In the genomic region with DNA sequence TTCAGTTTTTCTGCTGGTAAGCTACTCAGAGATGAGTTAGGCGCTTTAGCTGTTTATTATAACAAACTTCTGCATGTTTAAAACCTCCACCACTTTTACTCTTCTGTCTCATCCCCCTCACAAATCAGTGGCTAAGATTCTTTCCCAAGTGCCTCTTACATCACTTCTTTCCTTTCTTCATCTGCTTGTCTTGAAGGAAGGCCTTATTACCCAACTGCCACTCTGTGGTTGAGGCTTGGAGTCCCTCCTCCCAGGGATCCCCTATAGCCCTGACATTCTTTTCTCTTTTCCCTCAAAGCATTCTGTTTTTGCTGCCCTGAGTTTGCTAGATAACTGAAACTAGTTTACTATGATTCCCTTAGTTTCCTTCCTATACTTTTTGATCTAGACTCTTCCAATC, we compare ENCODE assay signal across 24 cellular contexts. TPM values are rescaled to one million over a fixed set of nuclear protein-coding genes. Genes with fewer than 3 reads are reported as not detected.
A peak's percentile ranks its signal among the peaks of the same experiment; 100 is the strongest.
DNase-seq lines count a peak whose midpoint lies in the region; ATAC-seq, FAIRE-seq and TF ChIP-seq lines count a peak whose summit lies in the region.
"Had no signal": no experiment of that assay in that cellular context is flagged by ENCODE, and none has a peak within 500 bp of the region (broad histone marks: within the 10 kb centered on the region; RNA-seq: fewer than 3 reads in every experiment).

No MANE protein-coding gene starts in this region.

- no peaks in the 10 kb centered on the region for H3K9me3 Mint-ChIP-seq in stimulated activated effector memory CD8-positive, alpha-beta T cell treated with anti-CD3 and anti-CD28 coated beads, Interleukin-12 subunit alpha, Interleukin-12 subunit beta, amount 100 ng/mL, for 72 hours
- no peaks in the 10 kb centered on the region for H3K9me3 Mint-ChIP-seq in activated CD8-positive, alpha-beta memory T cell treated with anti-CD3 and anti-CD28 coated beads, Interleukin-2, amount 10 ng/mL, durations not matched to agents 7 days and 5 days (ENCODE audit: low read depth)
- H3K9me3 Mint-ChIP-seq: activated CD4-positive, alpha-beta T cell treated with anti-CD3 and anti-CD28 coated beads, Interleukin-2, amount 10 ng/mL, durations not matched to agents 24 days and 14 days; activated naive CD4-positive, alpha-beta T cell treated with anti-CD3 and anti-CD28 coated beads, Interleukin-2, amount 50 U/mL, for 72 hours had no signal

- intact Hi-C loops in HepG2 (cut with micrococcal nuclease; ENCODE audit: unreplicated experiment), result no loop called here

- no peaks in the 10 kb centered on the region for H3K27me3 Mint-ChIP-seq in activated CD8-positive, alpha-beta memory T cell treated with anti-CD3 and anti-CD28 coated beads, Interleukin-2, amount 10 ng/mL, durations not matched to agents 7 days and 5 days
- H3K27me3 Mint-ChIP-seq: activated CD4-positive, alpha-beta T cell treated with anti-CD3 and anti-CD28 coated beads, Interleukin-2, amount 10 ng/mL, durations not matched to agents 24 days and 14 days had no signal

- CTCF ChIA-PET in A549 (lab: Yijun Ruan, JAX), result no interaction called here
- CTCF ChIA-PET in HepG2 (lab: Yijun Ruan, JAX; ENCODE audit: low intra/inter-chr PET ratio, low total read pairs), result no interaction called here
- CTCF ChIA-PET in activated CD8-positive, alpha-beta memory T cell treated with anti-CD3 and anti-CD28 coated beads, Interleukin-2, amount 10 ng/mL, durations not matched to agents 7 days and 5 days (lab: Charles Lee), result interaction anchor here (1.0 kb wide), 1 partner anchor 35 kb away, joined by 3 read pairs; no protein-coding TSS in a partner anchor

- TF ChIP-seq RAD21 in A549 (conservative IDR thresholded peaks at IDR 0.05 in 1 of 2, IDR thresholded peaks at IDR 0.05 in 1 of 2) (no peak), HepG2 (CRISPR knock-in tag; IDR thresholded peaks at IDR 0.05) (no peak)

- BruUV-seq in HepG2 (replicated peaks; lab: Mats Ljungman, UMichigan), result no TSS peak

- H3K4me1 ChIP-seq in A549 (peaks cover 9% of the 10 kb centered on the region; the same call in 2 of the 3 replicates), HepG2 (ENCODE audit: insufficient read depth, low read length) (peaks cover 34% of the 10 kb centered on the region)

- POLR2A ChIA-PET in A549 (lab: Yijun Ruan, JAX) (no interaction called here), HepG2 (lab: Yijun Ruan, JAX) (interaction anchor here (2.2 kb wide), 1 partner anchor 37 kb away, joined by 7 read pairs; the partner anchor contains the start of gene DARS1)

- no peaks in the 10 kb centered on the region for H3K9me3 ChIP-seq in A549
- no peaks in the 10 kb centered on the region for H3K9me3 ChIP-seq in HepG2 (ENCODE audit: low read length)
- H3K9me3 ChIP-seq: psoas muscle had no signal

- no peaks in the 10 kb centered on the region for H3K79me2 ChIP-seq in HepG2 (ENCODE audit: insufficient read depth, low read length)

- no peak overlapping the region for H3K27ac Mint-ChIP-seq in stimulated activated effector memory CD8-positive, alpha-beta T cell treated with anti-CD3 and anti-CD28 coated beads, Interleukin-12 subunit alpha, Interleukin-12 subunit beta, amount 100 ng/mL, for 72 hours
- H3K27ac Mint-ChIP-seq in activated CD8-positive, alpha-beta memory T cell treated with anti-CD3 and anti-CD28 coated beads, Interleukin-2, amount 10 ng/mL, durations not matched to agents 7 days and 5 days, result no peak overlapping the region
- H3K27ac Mint-ChIP-seq: activated CD4-positive, alpha-beta T cell treated with anti-CD3 and anti-CD28 coated beads, Interleukin-2, amount 10 ng/mL, durations not matched to agents 24 days and 14 days; activated naive CD4-positive, alpha-beta T cell treated with anti-CD3 and anti-CD28 coated beads, Interleukin-2, amount 50 U/mL, for 72 hours had no signal

- no peak for FAIRE-seq in A549 (lab: Jason Lieb, UNC)
- no peak for FAIRE-seq in HepG2 (lab: Jason Lieb, UNC)
- FAIRE-seq: A204.1, G401.6 had no signal

- TF ChIP-seq CTCF in A549 (IDR thresholded peaks at IDR 0.05) (no peak), HepG2 (CRISPR knock-in tag; IDR thresholded peaks at IDR 0.05) (no peak)

- in situ Hi-C loops in HepG2 (cut with HindIII; ENCODE audit: extremely low pct_ligation_motif_present, low pct_unique_long_range_greater_than_20kb), result no loop called here

- ATAC-seq in A549 (no peak), HepG2 (no peak), GM18873 (IDR thresholded peaks at IDR 0.05; ENCODE audit: low FRiP score, unreplicated experiment) (no peak)
- no peak for ATAC-seq in stimulated activated effector memory CD8-positive, alpha-beta T cell treated with anti-CD3 and anti-CD28 coated beads, Interleukin-12 subunit alpha, Interleukin-12 subunit beta, amount 100 ng/mL, for 72 hours
- no peak for ATAC-seq in activated CD8-positive, alpha-beta memory T cell treated with anti-CD3 and anti-CD28 coated beads, Interleukin-2, amount 10 ng/mL, durations not matched to agents 7 days and 5 days
- ATAC-seq: activated naive CD4-positive, alpha-beta T cell treated with anti-CD3 and anti-CD28 coated beads, Interleukin-2, amount 50 U/mL, for 72 hours; left cardiac atrium; psoas muscle had no signal

- H2AFZ ChIP-seq in HepG2 (ENCODE audit: low read length), result no peak overlapping the region

- H3K4me3 Mint-ChIP-seq in stimulated activated effector memory CD8-positive, alpha-beta T cell treated with anti-CD3 and anti-CD28 coated beads, Interleukin-12 subunit alpha, Interleukin-12 subunit beta, amount 100 ng/mL, for 72 hours, result no peak overlapping the region
- no peak overlapping the region for H3K4me3 Mint-ChIP-seq in activated CD8-positive, alpha-beta memory T cell treated with anti-CD3 and anti-CD28 coated beads, Interleukin-2, amount 10 ng/mL, durations not matched to agents 7 days and 5 days
- H3K4me3 Mint-ChIP-seq: activated CD4-positive, alpha-beta T cell treated with anti-CD3 and anti-CD28 coated beads, Interleukin-2, amount 10 ng/mL, durations not matched to agents 24 days and 14 days had no signal

- WGBS in A549 (ENCODE audit: missing lambda C conversion rate), result 93% methylated on average over 1 of the region's 1 CpG
- 100% methylated on average over 1 of the region's 1 CpG for WGBS in HepG2 (ENCODE audit: low lambda C conversion rate)

- H3K4me3 ChIP-seq in A549 (no peak overlapping the region), HepG2 (replicated peaks in 1 of 3; ENCODE audit: insufficient read depth in 1 of 3, low read depth in 2 of 3, low read length in 3 of 3) (no peak overlapping the region)
- H3K4me3 ChIP-seq: psoas muscle had no signal

- no peaks in the 10 kb centered on the region for H3K27me3 ChIP-seq in HepG2 (ENCODE audit: control insufficient read depth in 1 of 2, insufficient read depth in 2 of 2, low read length in 2 of 2)

- H3K4me1 Mint-ChIP-seq in stimulated activated effector memory CD8-positive, alpha-beta T cell treated with anti-CD3 and anti-CD28 coated beads, Interleukin-12 subunit alpha, Interleukin-12 subunit beta, amount 100 ng/mL, for 72 hours, result peaks cover 5% of the 10 kb centered on the region
- peaks cover 12% of the 10 kb centered on the region for H3K4me1 Mint-ChIP-seq in activated CD8-positive, alpha-beta memory T cell treated with anti-CD3 and anti-CD28 coated beads, Interleukin-2, amount 10 ng/mL, durations not matched to agents 7 days and 5 days

- H3K36me3 ChIP-seq in HepG2 (replicated peaks in 1 of 2; ENCODE audit: control insufficient read depth in 1 of 2, insufficient read depth in 2 of 2, low read length in 2 of 2), result no peaks in the 10 kb centered on the region

- no peak for TF ChIP-seq POLR2A in A549 (IDR thresholded peaks at IDR 0.05; ENCODE audit: low read length)
- no peak for TF ChIP-seq POLR2A in HepG2 (IDR thresholded peaks at IDR 0.05; ENCODE audit: insufficient read depth in 1 of 2, low read depth in 2 of 2, low read length in 2 of 2)

- H3K27ac ChIP-seq in A549 (no peak overlapping the region), HepG2 (ENCODE audit: extremely low read length, insufficient read depth, low read length) (peak overlapping the region; percentile 28)
- H3K27ac ChIP-seq: C4-2B, psoas muscle had no signal

- H3K4me2 ChIP-seq in A549 (peak overlapping the region; percentile 22; the same call in 1 of the 3 replicates), HepG2 (ENCODE audit: low read depth, low read length) (peak overlapping the region; percentile 49)

- no peak for DNase-seq in A549 (ENCODE audit: low read depth in 1 of 2, low spot score in 1 of 2)
- DNase-seq in Kasumi-1 (lab: John Stamatoyannopoulos, UW), result peak; percentile 94 to 95
- DNase-seq in SIG-M5 treated with dmso at 0.1 percent for 504 hours (lab: John Stamatoyannopoulos, UW; ENCODE audit: unreplicated experiment), result peak; percentile 97
- no peak for DNase-seq in HepG2 (ENCODE audit: low spot score)
- DNase-seq in stimulated activated effector memory CD8-positive, alpha-beta T cell treated with anti-CD3 and anti-CD28 coated beads, Interleukin-12 subunit alpha, Interleukin-12 subunit beta, amount 100 ng/mL, for 72 hours (ENCODE audit: low spot score in 2 of 2), result no peak
- DNase-seq in NCI-H2196 treated with DMSO at 0.1 percent for 48 hours (lab: John Stamatoyannopoulos, UW; ENCODE audit: unreplicated experiment), result no peak
- DNase-seq in activated CD8-positive, alpha-beta memory T cell treated with anti-CD3 and anti-CD28 coated beads, Interleukin-2, amount 10 ng/mL, durations not matched to agents 7 days and 5 days, result no peak
- DNase-seq: activated CD4-positive, alpha-beta T cell treated with anti-CD3 and anti-CD28 coated beads, Interleukin-2, amount 10 ng/mL, durations not matched to agents 24 days and 14 days; cerebellar nuclear complex; DMS 273 treated with DMSO at 0.1 percent for 48 hours; effector memory CD4-positive, alpha-beta T cell; left cardiac atrium; NCI-H1105; NCI-H2107; NCI-H524 treated with DMSO at 0.1 percent for 48 hours; psoas muscle; Right ventricle myocardium superior; stimulated activated CD4-positive, alpha-beta T cell treated with anti-CD3 and anti-CD28 coated beads, Interleukin-4, amount 100 ng/mL, for 24 hours; T-helper 1 cell had no signal

- no peaks in the 10 kb centered on the region for H4K20me1 ChIP-seq in HepG2 (ENCODE audit: insufficient read depth, low read length)

- no peaks in the 10 kb centered on the region for H3K36me3 Mint-ChIP-seq in stimulated activated effector memory CD8-positive, alpha-beta T cell treated with anti-CD3 and anti-CD28 coated beads, Interleukin-12 subunit alpha, Interleukin-12 subunit beta, amount 100 ng/mL, for 72 hours
- peaks cover 5% of the 10 kb centered on the region for H3K36me3 Mint-ChIP-seq in activated CD8-positive, alpha-beta memory T cell treated with anti-CD3 and anti-CD28 coated beads, Interleukin-2, amount 10 ng/mL, durations not matched to agents 7 days and 5 days

- H3K9ac ChIP-seq in HepG2 (ENCODE audit: insufficient read depth, low read depth, low read length), result no peak overlapping the region

- TF ChIP-seq EP300 in A549 (IDR thresholded peaks at IDR 0.05) (no peak), HepG2 (IDR thresholded peaks at IDR 0.05; ENCODE audit: low read depth in 2 of 2, low read length in 2 of 2) (no peak), HepG2 (CRISPR knock-in tag; IDR thresholded peaks at IDR 0.05; ENCODE audit: borderline replicate concordance) (no peak)

RNA-seq across cellular contexts. Expression of gene DARS1, which starts 37.3 kb away (rescaled TPM):
- polyA plus RNA-seq in A549 (2011; rRNA removed) (91.4 and 130 TPM in 2 replicates), A549 (2017; fragmentation: RNase III; extraction: RNeasy Plus Mini Kit Qiagen cat#74134 plus additional on column Dnase treatment) (83.8 to 97.9 TPM (median 91.7 TPM) in 3 replicates), HepG2 (2011; rRNA removed) (149 and 230 TPM in 2 replicates)
- polyA plus RNA-seq in A549 (2012; cell fraction: cytosol; rRNA removed), result 33.9 and 42.8 TPM in 2 replicates
- polyA plus RNA-seq in A549 (2012; cell fraction: nucleus; rRNA removed), result 17.0 and 21.6 TPM in 2 replicates
- 58.2 and 63.9 TPM in 2 replicates for polyA minus RNA-seq in A549 (2011; rRNA and poly(A)+ RNA removed)
- total RNA-seq in HepG2 (2016; rRNA removed; fragmentation: Illumina TruSeq; extraction: Trizol), result 149 and 246 TPM in 2 replicates
- total RNA-seq in HepG2 (2016; cell fraction: cytosol; rRNA removed; fragmentation: Illumina TruSeq; extraction: Trizol; ENCODE audit: low read depth), result 19.9 and 25.4 TPM in 2 replicates
- total RNA-seq in HepG2 (2016; cell fraction: insoluble cytoplasmic fraction; rRNA removed; fragmentation: Illumina TruSeq; extraction: Trizol), result 151 and 220 TPM in 2 replicates
- total RNA-seq in HepG2 (2016; cell fraction: membrane; rRNA removed; fragmentation: Illumina TruSeq; extraction: Trizol), result 49.5 and 53.8 TPM in 2 replicates
- total RNA-seq in HepG2 (2016; cell fraction: nucleus; rRNA removed; fragmentation: Illumina TruSeq; extraction: Trizol), result 83.7 and 87.9 TPM in 2 replicates
- 82.7 and 108 TPM in 2 replicates for polyA plus RNA-seq in HepG2 (2011; cell fraction: cytosol; rRNA removed)
- polyA plus RNA-seq in HepG2 (2011; cell fraction: nucleus; rRNA removed), result 47.0 and 56.6 TPM in 2 replicates
- 118 and 170 TPM in 2 replicates for polyA plus RNA-seq in HepG2 (2012)
- 10.3 and 11.0 TPM in 2 replicates for polyA plus RNA-seq in HepG2 (2016; cell fraction: cytosol; fragmentation: Illumina TruSeq; extraction: Trizol; ENCODE audit: low read depth)
- polyA plus RNA-seq in HepG2 (2016; cell fraction: insoluble cytoplasmic fraction; fragmentation: Illumina TruSeq; extraction: Trizol; ENCODE audit: low read depth), result 177 and 181 TPM in 2 replicates
- 29.5 and 30.4 TPM in 2 replicates for polyA plus RNA-seq in HepG2 (2016; cell fraction: membrane; fragmentation: Illumina TruSeq; extraction: Trizol; ENCODE audit: low read depth)
- 88.4 and 95.0 TPM in 2 replicates for polyA plus RNA-seq in HepG2 (2016; cell fraction: nucleus; fragmentation: Illumina TruSeq; extraction: Trizol; ENCODE audit: insufficient read depth, low read depth)
- polyA minus RNA-seq in HepG2 (2011; rRNA and poly(A)+ RNA removed; ENCODE audit: low replicate concordance), result 23.5 and 77.2 TPM in 2 replicates
- polyA minus RNA-seq in HepG2 (2011; cell fraction: cytosol; rRNA and poly(A)+ RNA removed), result 99.1 and 111 TPM in 2 replicates
- 151 and 153 TPM in 2 replicates for polyA minus RNA-seq in HepG2 (2011; cell fraction: nucleus; rRNA and poly(A)+ RNA removed)
- total RNA-seq in activated CD8-positive, alpha-beta memory T cell treated with anti-CD3 and anti-CD28 coated beads, Interleukin-2, amount 10 ng/mL, durations not matched to agents 7 days and 5 days, result 100 to 1,000 TPM in 1 of 2 experiments, 10 to 100 TPM in 1; 94.0 to 109 TPM

Comparison
In these comparisons a context has a peak if more than half of its experiments do, and no peak if none do; other contexts are left out.
1. DNase-seq: peak in Kasumi-1 (2 of 2) and SIG-M5 treated with dmso at 0.1 percent for 504 hours (single experiment); none in A549 (0 of 2), HepG2 (single experiment), stimulated activated effector memory CD8-positive, alpha-beta T cell treated with anti-CD3 and anti-CD28 coated beads, Interleukin-12 subunit alpha, Interleukin-12 subunit beta, amount 100 ng/mL, for 72 hours (0 of 2), NCI-H2196 treated with DMSO at 0.1 percent for 48 hours (single experiment) and activated CD8-positive, alpha-beta memory T cell treated with anti-CD3 and anti-CD28 coated beads, Interleukin-2, amount 10 ng/mL, durations not matched to agents 7 days and 5 days (single experiment).